12 cellular contexts compared by ENCODE assay signal in the genomic region with DNA sequence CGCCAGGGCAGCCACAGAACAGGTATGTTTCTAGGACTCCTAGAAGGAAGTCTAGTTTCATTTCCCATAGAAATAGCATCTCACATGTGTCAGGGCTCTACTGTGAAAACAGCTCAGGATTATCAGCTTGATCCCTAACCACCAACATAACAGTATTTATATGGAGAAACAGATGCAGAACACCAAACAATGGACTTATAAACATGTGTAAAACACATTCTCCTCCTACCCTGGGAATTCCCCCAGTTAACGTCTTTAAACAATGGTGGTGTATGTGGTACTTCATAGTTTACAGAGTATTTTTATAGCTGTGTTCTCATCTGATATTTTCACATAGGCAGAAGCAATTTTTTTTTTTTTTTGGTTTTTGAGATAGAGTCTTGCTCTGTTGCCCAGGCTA. TPM values are rescaled to one million over a fixed set of nuclear protein-coding genes. Genes with fewer than 3 reads are reported as not detected.
DNase-seq lines count a peak whose midpoint lies in the region; ATAC-seq and TF ChIP-seq lines count a peak whose summit lies in the region.
"Had no signal": no experiment of that assay in that cellular context is flagged by ENCODE, and none has a peak within 500 bp of the region (broad histone marks: within the 10 kb centered on the region; RNA-seq: fewer than 3 reads in every experiment).

No MANE protein-coding gene starts in this region.

- no peak overlapping the region for H3K9ac ChIP-seq in OCI-LY3 (ENCODE audit: low read length)
- no peak overlapping the region for H3K9ac ChIP-seq in skeletal muscle tissue (ENCODE audit: low read depth in 1 of 3, low read length in 3 of 3)

- H3K4me3 Mint-ChIP-seq in activated CD4-positive, alpha-beta T cell treated with anti-CD3 and anti-CD28 coated beads for 36 hours = peak overlapping the region; percentile 45
- peak overlapping the region; percentile 58 to 68 for H3K4me3 Mint-ChIP-seq in effector memory CD8-positive, alpha-beta T cell

- H3K27me3 ChIP-seq in OCI-LY3 (ENCODE audit: low read depth, low read length) = no peaks in the 10 kb centered on the region
- H3K27me3 ChIP-seq in skeletal muscle tissue (ENCODE audit: control insufficient read depth in 3 of 3, insufficient read depth in 3 of 3, low read length in 3 of 3) = no peaks in the 10 kb centered on the region
- H3K27me3 ChIP-seq: brain microvascular endothelial cell had no signal

- no peak overlapping the region for H3K27ac ChIP-seq in OCI-LY3 (ENCODE audit: low read length)
- peak overlapping the region; percentile 42 for H3K27ac ChIP-seq in skeletal muscle tissue (ENCODE audit: low read depth, low read length)
- H3K27ac ChIP-seq: 22Rv1, brain microvascular endothelial cell had no signal

- H3K9me3 Mint-ChIP-seq in activated CD4-positive, alpha-beta T cell treated with anti-CD3 and anti-CD28 coated beads for 36 hours (ENCODE audit: low read depth) = no peaks in the 10 kb centered on the region
- H3K9me3 Mint-ChIP-seq in effector memory CD8-positive, alpha-beta T cell = no peaks in the 10 kb centered on the region

- H3K27me3 Mint-ChIP-seq in activated CD4-positive, alpha-beta T cell treated with anti-CD3 and anti-CD28 coated beads for 36 hours = no peaks in the 10 kb centered on the region
- H3K27me3 Mint-ChIP-seq in effector memory CD8-positive, alpha-beta T cell = no peaks in the 10 kb centered on the region

- H3K4me1 ChIP-seq in OCI-LY3 (ENCODE audit: low read length) (peaks cover 26% of the 10 kb centered on the region), skeletal muscle tissue (ENCODE audit: control insufficient read depth in 3 of 3, insufficient read depth in 3 of 3, low read length in 3 of 3) (peaks cover 20 to 24% (median 21%) of the 10 kb centered on the region in 3 donors)

- no peak overlapping the region for H2AFZ ChIP-seq in OCI-LY3 (ENCODE audit: low read depth, low read length)

- ATAC-seq in activated CD4-positive, alpha-beta T cell treated with anti-CD3 and anti-CD28 coated beads for 36 hours = no peak
- peak; percentile 61 for ATAC-seq in effector memory CD8-positive, alpha-beta T cell (replicated peaks)

- no peaks in the 10 kb centered on the region for H3K79me2 ChIP-seq in OCI-LY3 (ENCODE audit: low read length)

- H3K36me3 Mint-ChIP-seq in activated CD4-positive, alpha-beta T cell treated with anti-CD3 and anti-CD28 coated beads for 36 hours (ENCODE audit: low read depth) = peaks cover 64% of the 10 kb centered on the region
- H3K36me3 Mint-ChIP-seq in effector memory CD8-positive, alpha-beta T cell (ENCODE audit: insufficient read depth) = peaks cover 62% of the 10 kb centered on the region

- POLR2A ChIA-PET in activated CD4-positive, alpha-beta T cell treated with anti-CD3 and anti-CD28 coated beads for 36 hours (lab: Charles Lee) = no interaction called here

- peak overlapping the region; percentile 71 for H3K4me2 ChIP-seq in OCI-LY3 (ENCODE audit: low read length)

- intact Hi-C loops in activated CD4-positive, alpha-beta T cell treated with anti-CD3 and anti-CD28 coated beads for 36 hours (cut with DNase I, micrococcal nuclease) = loop anchor here (2.0 to 10.0 kb wide), 2 partner anchors 49 to 1639 kb away; a partner anchor contains a TSS

- H3K4me1 Mint-ChIP-seq in activated CD4-positive, alpha-beta T cell treated with anti-CD3 and anti-CD28 coated beads for 36 hours = peaks cover 73% of the 10 kb centered on the region
- H3K4me1 Mint-ChIP-seq in effector memory CD8-positive, alpha-beta T cell (ENCODE audit: low read depth in 2 of 2) = peaks cover 52 to 65% of the 10 kb centered on the region in 2 donors

- no peaks in the 10 kb centered on the region for H4K20me1 ChIP-seq in OCI-LY3 (ENCODE audit: insufficient read depth, low read length)

- H3K9me3 ChIP-seq in OCI-LY3 (ENCODE audit: insufficient read depth, low read length) (no peaks in the 10 kb centered on the region), skeletal muscle tissue (ENCODE audit: control insufficient read depth in 3 of 3, low read length in 3 of 3) (no peaks in the 10 kb centered on the region)

- no peak for DNase-seq in activated CD4-positive, alpha-beta T cell treated with anti-CD3 and anti-CD28 coated beads for 36 hours
- DNase-seq in activated CD4-positive, alpha-beta T cell treated with anti-CD3 and anti-CD28 coated beads, Interleukin-2, amount 50 U/mL, for 48 hours = no peak
- no peak for DNase-seq in effector memory CD8-positive, alpha-beta T cell
- DNase-seq in NCI-H2107 (lab: John Stamatoyannopoulos, UW) = no peak
- no peak for DNase-seq in NCI-H748 (lab: John Stamatoyannopoulos, UW; ENCODE audit: unreplicated experiment)
- DNase-seq in stimulated activated naive CD4-positive, alpha-beta T cell treated with Interleukin-2 at 50 U/mL for 16 hours (lab: John Stamatoyannopoulos, UW) = no peak
- DNase-seq: activated CD4-positive, alpha-beta T cell treated with anti-CD3 and anti-CD28 coated beads for 4 hours; brain microvascular endothelial cell; foreskin melanocyte had no signal

- H3K36me3 ChIP-seq in OCI-LY3 (replicated peaks; ENCODE audit: low read depth, low read length) (no peaks in the 10 kb centered on the region), skeletal muscle tissue (ENCODE audit: control insufficient read depth in 3 of 3, insufficient read depth in 3 of 3, low read length in 3 of 3) (peaks cover 0 to 9% (median 3%) of the 10 kb centered on the region in 3 donors)
- H3K36me3 ChIP-seq: brain microvascular endothelial cell had no signal

- CTCF ChIA-PET in activated CD4-positive, alpha-beta T cell treated with anti-CD3 and anti-CD28 coated beads for 36 hours (lab: Charles Lee) = interaction anchor here (0.6 to 2.8 kb wide), 4 partner anchors 10 to 102 kb away, joined by 3 to 19 read pairs (median 5); no protein-coding TSS in a partner anchor

- H3K27ac Mint-ChIP-seq in activated CD4-positive, alpha-beta T cell treated with anti-CD3 and anti-CD28 coated beads for 36 hours = peak overlapping the region; percentile 72
- H3K27ac Mint-ChIP-seq in effector memory CD8-positive, alpha-beta T cell = peak overlapping the region; percentile 85 to 91

- H3K4me3 ChIP-seq in OCI-LY3 (ENCODE audit: low read length) = no peak overlapping the region
- H3K4me3 ChIP-seq in skeletal muscle tissue (ENCODE audit: low read length in 3 of 3) = no peak overlapping the region

- no peak for TF ChIP-seq CTCF in OCI-LY3 (IDR thresholded peaks at IDR 0.05; ENCODE audit: low read depth, low read length)

RNA-seq across cellular contexts. Expression of a gene that starts 9.7 kb away (rescaled TPM):
- 10 to 100 TPM; 33.1 to 34.8 TPM for total RNA-seq in activated CD4-positive, alpha-beta T cell treated with anti-CD3 and anti-CD28 coated beads for 36 hours
- 9.9 TPM for total RNA-seq in skeletal muscle tissue
